20 cellular contexts compared by ENCODE assay signal in the genomic region with DNA sequence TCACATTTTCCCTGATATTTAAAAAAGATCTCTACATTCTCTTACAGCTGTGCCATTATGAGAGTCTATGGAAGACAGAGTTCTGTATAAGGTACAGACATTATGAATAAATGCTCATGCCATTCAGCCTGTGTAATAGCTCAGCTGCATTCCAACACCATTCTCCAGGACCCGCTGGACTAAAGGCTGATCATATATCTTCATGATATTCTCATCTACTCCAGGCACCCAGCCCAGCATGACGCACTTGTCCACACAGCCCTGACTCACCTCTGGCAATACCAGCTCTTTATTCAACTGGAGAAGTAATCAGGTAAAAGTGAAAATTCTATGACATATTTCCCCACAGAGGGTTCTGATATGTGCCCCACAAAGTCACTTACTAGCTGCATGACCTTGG.
DNase-seq lines count a peak whose midpoint lies in the region; ATAC-seq and TF ChIP-seq lines count a peak whose summit lies in the region.
"Had no signal": no experiment of that assay in that cellular context is flagged by ENCODE, and none has a peak within 500 bp of the region (broad histone marks: within the 10 kb centered on the region; RNA-seq: fewer than 3 reads in every experiment).

No MANE protein-coding gene starts in this region.

- no peak overlapping the region for H3K9ac ChIP-seq in Karpas-422 (ENCODE audit: low read length)

- H2AFZ ChIP-seq in Karpas-422 (ENCODE audit: low read length), result no peak overlapping the region

- CTCF ChIA-PET in A673 (lab: Charles Lee), result no interaction called here

- no TSS peak for BruUV-seq in A673 (replicated peaks; lab: Mats Ljungman, UMichigan)

- POLR2A ChIA-PET in A673 (lab: Charles Lee; ENCODE audit: low non-redundant PET), result no interaction called here

- H3K4me2 ChIP-seq in Karpas-422 (ENCODE audit: low read depth, low read length, poor library complexity, severe bottlenecking), result no peak overlapping the region

- no peaks in the 10 kb centered on the region for H3K9me2 ChIP-seq in Karpas-422 (replicated peaks; ENCODE audit: insufficient read depth, low read length)

- in situ Hi-C loops in ACHN (cut with HindIII; ENCODE audit: low pct_ligation_motif_present, low pct_unique_long_range_greater_than_20kb, low sequenced_read_pairs), result no loop called here
- in situ Hi-C loops in astrocyte of the spinal cord (cut with HindIII; ENCODE audit: low sequenced_read_pairs), result no loop called here

- H4K20me1 ChIP-seq in Karpas-422 (ENCODE audit: insufficient read depth, low read depth, low read length), result no peaks in the 10 kb centered on the region

- ATAC-seq in right cardiac atrium, result no peak

- TF ChIP-seq CTCF in astrocyte of the spinal cord (IDR thresholded peaks at IDR 0.05; ENCODE audit: low read depth, low read length) (no peak), A673 (conservative IDR thresholded peaks at IDR 0.05; ENCODE audit: low read depth, low read length) (no peak)

- WGBS in right cardiac atrium, result 38% methylated on average over 2 of the region's 2 CpGs

- H3K9me3 ChIP-seq in MG63 (no peaks in the 10 kb centered on the region), A673 (ENCODE audit: low read depth, low read length, poor library complexity, severe bottlenecking) (no peaks in the 10 kb centered on the region), Karpas-422 (ENCODE audit: low read length) (no peaks in the 10 kb centered on the region), right cardiac atrium (ENCODE audit: control insufficient read depth, low read length) (no peaks in the 10 kb centered on the region)
- H3K9me3 ChIP-seq: stomach, upper lobe of left lung had no signal

- H3K36me3 ChIP-seq in MG63 (no peaks in the 10 kb centered on the region), A673 (ENCODE audit: insufficient read depth, low read length, poor library complexity, severe bottlenecking) (no peaks in the 10 kb centered on the region), Karpas-422 (ENCODE audit: insufficient read depth, low read length) (no peaks in the 10 kb centered on the region), H7 (replicated peaks; ENCODE audit: control insufficient read depth, insufficient read depth, low read length) (no peaks in the 10 kb centered on the region)
- H3K36me3 ChIP-seq: stomach, upper lobe of left lung had no signal

- H3K27me3 ChIP-seq in MG63, result no peaks in the 10 kb centered on the region
- H3K27me3 ChIP-seq in A673 (replicated peaks; ENCODE audit: insufficient read depth, low read depth, low read length, poor library complexity), result no peaks in the 10 kb centered on the region
- no peaks in the 10 kb centered on the region for H3K27me3 ChIP-seq in Karpas-422 (ENCODE audit: low read length)
- H3K27me3 ChIP-seq in right cardiac atrium (ENCODE audit: control insufficient read depth, insufficient read depth), result no peaks in the 10 kb centered on the region
- no peaks in the 10 kb centered on the region for H3K27me3 ChIP-seq in H7 (ENCODE audit: control insufficient read depth, insufficient read depth, low read length)
- H3K27me3 ChIP-seq: upper lobe of left lung had no signal

- intact Hi-C loops in A673 (cut with micrococcal nuclease; ENCODE audit: unreplicated experiment) (no loop called here), right cardiac atrium (cut with DNase I) (no loop called here)

- H3K4me1 ChIP-seq in A673 (ENCODE audit: insufficient read depth, low read length, poor library complexity, severe bottlenecking) (no peaks in the 10 kb centered on the region), Karpas-422 (ENCODE audit: low read length) (no peaks in the 10 kb centered on the region), right cardiac atrium (ENCODE audit: control insufficient read depth, insufficient read depth, low read length) (no peaks in the 10 kb centered on the region)
- H3K4me1 ChIP-seq: stomach, upper lobe of left lung had no signal

- H3K79me2 ChIP-seq in Karpas-422 (ENCODE audit: low read length), result no peaks in the 10 kb centered on the region

- DNase-seq in ACHN, result peak; percentile 0
- peak; percentile 73 for DNase-seq in MG63
- DNase-seq in astrocyte of the spinal cord (ENCODE audit: low read depth, low spot score), result peak; percentile 82
- peak; percentile 8 for DNase-seq in iPS-NIHi11 (ENCODE audit: low spot score)
- no peak for DNase-seq in A673 (ENCODE audit: low spot score)
- DNase-seq in Karpas-422, result no peak
- no peak for DNase-seq in right cardiac atrium
- no peak for DNase-seq in H7
- DNase-seq: activated CD4-positive, CD25-positive, alpha-beta regulatory T cell treated with anti-CD3 and anti-CD28 coated beads, Interleukin-2, amount 50 U/mL, for 72 hours; activated naive CD4-positive, alpha-beta T cell; activated T-cell treated with anti-CD3 and anti-CD28 coated beads, Interleukin-2, amount 50 U/mL, for 24 hours; C1 segment of cervical spinal cord; cerebellar nuclear complex; NCI-H2171 treated with DMSO at 0.1 percent for 48 hours; NCI-H69; nucleus accumbens; retina; Right ventricle myocardium superior; stomach; upper lobe of left lung had no signal

- H3K27ac ChIP-seq in A673 (ENCODE audit: low read depth, low read length, poor library complexity, severe bottlenecking) (no peak overlapping the region), Karpas-422 (ENCODE audit: low read length) (no peak overlapping the region), right cardiac atrium (ENCODE audit: low read length) (no peak overlapping the region)
- H3K27ac ChIP-seq: stomach, upper lobe of left lung had no signal

- H3K4me3 ChIP-seq in MG63 (no peak overlapping the region), astrocyte of the spinal cord (ENCODE audit: low read depth, low read length) (no peak overlapping the region), A673 (ENCODE audit: low read depth, low read length, poor library complexity, severe bottlenecking) (no peak overlapping the region), Karpas-422 (ENCODE audit: low read length) (no peak overlapping the region), right cardiac atrium (ENCODE audit: low read length) (no peak overlapping the region), H7 (ENCODE audit: insufficient read depth, low read depth, low read length) (no peak overlapping the region)
- H3K4me3 ChIP-seq: stomach, upper lobe of left lung had no signal

Comparison
In these comparisons a context has a peak if more than half of its experiments do, and no peak if none do; other contexts are left out.
1. DNase-seq: peak in ACHN (single experiment), MG63 (single experiment), astrocyte of the spinal cord (single experiment) and iPS-NIHi11 (single experiment); none in A673 (single experiment), Karpas-422 (single experiment), right cardiac atrium (0 of 3) and H7 (single experiment).